16 cellular contexts compared by ENCODE assay signal in genomic region chr2:47208852-47209606, GRCh38. TPM values are rescaled to one million over a fixed set of nuclear protein-coding genes. Genes with fewer than 3 reads are reported as not detected.
DNase-seq lines count a peak whose midpoint lies in the region; ATAC-seq, FAIRE-seq and TF ChIP-seq lines count a peak whose summit lies in the region.
"Had no signal": no experiment of that assay in that cellular context is flagged by ENCODE, and none has a peak within 500 bp of the region (broad histone marks: within the 10 kb centered on the region; RNA-seq: fewer than 3 reads in every experiment).

No MANE protein-coding gene starts in this region.

- H3K9me3 ChIP-seq in mucosa of descending colon (no peaks in the 10 kb centered on the region), tibial nerve (peaks cover 0 to 5% (median 0%) of the 10 kb centered on the region in 4 donors)
- H3K9me3 ChIP-seq: Peyer's patch had no signal

- TF ChIP-seq POLR2A in tibial nerve (IDR thresholded peaks at IDR 0.05): no peak

- DNase-seq in DMS79 (lab: John Stamatoyannopoulos, UW): peak; percentile 46
- DNase-seq in KBM-7: peak; percentile 57
- peak; percentile 72 for DNase-seq in bronchial epithelial cell (ENCODE audit: low read depth)
- DNase-seq in mucosa of descending colon: no peak
- no peak for DNase-seq in effector CD8-positive, alpha-beta T cell (lab: John Stamatoyannopoulos, UW)
- no peak for DNase-seq in kidney tubule cell (ENCODE audit: low spot score)
- no peak for DNase-seq in tibial nerve (ENCODE audit: low spot score in 2 of 2)
- DNase-seq: activated CD4-positive, alpha-beta T cell treated with anti-CD3 and anti-CD28 coated beads, Interleukin-2, amount 50 U/mL, for 4 hours; dorsolateral prefrontal cortex; foreskin fibroblast; Peyer's patch; T-helper 9 cell had no signal

- ATAC-seq in mucosa of descending colon: peak; percentile 78
- ATAC-seq in GM21825 (IDR thresholded peaks at IDR 0.05; ENCODE audit: unreplicated experiment): no peak
- ATAC-seq: activated T-helper 17 cell treated with anti-CD3 and anti-CD28 coated beads, Interleukin-2, amount 50 U/mL, for 72 hours had no signal

- TF ChIP-seq CTCF in bronchial epithelial cell (IDR thresholded peaks at IDR 0.05; ENCODE audit: insufficient read depth, low read length, severe bottlenecking) (no peak), mucosa of descending colon (IDR thresholded peaks at IDR 0.05) (no peak), tibial nerve (IDR thresholded peaks at IDR 0.05) (no peak)

- H3K4me1 ChIP-seq in mucosa of descending colon (ENCODE audit: low read depth): peaks cover 3% of the 10 kb centered on the region
- H3K4me1 ChIP-seq in tibial nerve: peaks cover 0 to 5% (median 0%) of the 10 kb centered on the region in 4 donors
- H3K4me1 ChIP-seq: Peyer's patch had no signal

- in situ Hi-C loops in KBM-7 (cut with MboI; ENCODE audit: low pct_unique_long_range_greater_than_20kb, low sequenced_read_pairs): no loop called here

- no peak overlapping the region for H3K4me3 ChIP-seq in bronchial epithelial cell (ENCODE audit: low read depth, low read length)
- no peak overlapping the region for H3K4me3 ChIP-seq in mucosa of descending colon
- no peak overlapping the region for H3K4me3 ChIP-seq in tibial nerve
- H3K4me3 ChIP-seq: dorsolateral prefrontal cortex, Peyer's patch had no signal

- no peak overlapping the region for H3K27ac ChIP-seq in tibial nerve
- H3K27ac ChIP-seq: C4-2B, dorsolateral prefrontal cortex, Peyer's patch had no signal

- no peaks in the 10 kb centered on the region for H3K27me3 ChIP-seq in bronchial epithelial cell (ENCODE audit: control insufficient read depth, insufficient read depth, low read length)
- H3K27me3 ChIP-seq in tibial nerve: no peaks in the 10 kb centered on the region
- H3K27me3 ChIP-seq: dorsolateral prefrontal cortex, Peyer's patch had no signal

- 65 to 75% methylated on average over 5 of the region's 5 CpGs for WGBS in tibial nerve, 2 donors

- intact Hi-C loops in mucosa of descending colon (cut with DNase I, micrococcal nuclease): no loop called here

- H3K36me3 ChIP-seq in bronchial epithelial cell (ENCODE audit: control insufficient read depth, insufficient read depth, low read length) (no peaks in the 10 kb centered on the region), mucosa of descending colon (ENCODE audit: low read depth) (no peaks in the 10 kb centered on the region), tibial nerve (no peaks in the 10 kb centered on the region)
- H3K36me3 ChIP-seq: Peyer's patch had no signal

- no peak for TF ChIP-seq EP300 in tibial nerve (IDR thresholded peaks at IDR 0.05)

- no peak for FAIRE-seq in bronchial epithelial cell (lab: Jason Lieb, UNC)
- FAIRE-seq: G401.6 had no signal

RNA-seq across cellular contexts. Expression of gene CALM2, which starts 32.7 kb away (rescaled TPM):
- total RNA-seq in bronchial epithelial cell: 542 and 567 TPM in 2 replicates
- total RNA-seq in mucosa of descending colon: 100 to 1,000 TPM; 576 to 657 (median 608) TPM
- total RNA-seq in tibial nerve: 1,000 to 10,000 TPM in 2 of 4 donors, 100 to 1,000 TPM in 2; 666 to 1,189 (median 889) TPM

RNA-seq across cellular contexts. Expression of gene STPG4, which starts 53.9 kb away (rescaled TPM):
- total RNA-seq in bronchial epithelial cell: under 0.01 and 0.51 TPM in 2 replicates
- total RNA-seq in mucosa of descending colon: under 1 TPM in 2 of 3 donors, not detected in 1; 0.46 to 0.63 TPM
- 1 to 10 TPM in 2 of 4 donors, under 1 TPM in 1, not detected in 1; 0.30 to 2.6 (median 1.4) TPM for total RNA-seq in tibial nerve

Comparison
In these comparisons a context has a peak if more than half of its experiments do, and no peak if none do; other contexts are left out.
1. DNase-seq: peak in DMS79 (single experiment), KBM-7 (single experiment) and bronchial epithelial cell (single experiment); none in mucosa of descending colon (0 of 3), effector CD8-positive, alpha-beta T cell (single experiment), kidney tubule cell (single experiment) and tibial nerve (0 of 2).